8 cellular contexts compared by ENCODE assay signal in genomic region chr20:3798405-3798768, GRCh38. TPM values are rescaled to one million over a fixed set of nuclear protein-coding genes. Genes with fewer than 3 reads are reported as not detected.
DNase-seq lines count a peak whose midpoint lies in the region; ATAC-seq and TF ChIP-seq lines count a peak whose summit lies in the region.

No MANE protein-coding gene starts in this region.

- H3F3A ChIP-seq in Loucy (ENCODE audit: low read depth): no peaks in the 10 kb centered on the region

- H3K4me3 Mint-ChIP-seq in naive thymus-derived CD8-positive, alpha-beta T cell: peak overlapping the region; percentile 95 to 100 (median 98)

- peaks cover 29 to 68% (median 67%) of the 10 kb centered on the region in 4 donors for H3K4me1 Mint-ChIP-seq in naive thymus-derived CD8-positive, alpha-beta T cell

- intact Hi-C loops in dorsolateral prefrontal cortex (cut with DNase I) (no loop called here), sciatic nerve (cut with DNase I) (no loop called here)

- H2AFZ ChIP-seq in Loucy (ENCODE audit: low read length): no peak overlapping the region

- H4K20me1 ChIP-seq in Loucy (ENCODE audit: insufficient read depth, low read length, poor library complexity, severe bottlenecking): peaks cover 31% of the 10 kb centered on the region

- peak overlapping the region; percentile 94 to 99 (median 97) for H3K27ac Mint-ChIP-seq in naive thymus-derived CD8-positive, alpha-beta T cell

- H3K27me3 ChIP-seq in BE2C (no peaks in the 10 kb centered on the region), Loucy (ENCODE audit: insufficient read depth, low read length, poor library complexity, severe bottlenecking) (no peaks in the 10 kb centered on the region), dorsolateral prefrontal cortex (no peaks in the 10 kb centered on the region)

- DNase-seq in BE2C (no peak), dorsolateral prefrontal cortex (peak in 2 of 10 donors; percentile 42 to 57), erythroblast (lab: John Stamatoyannopoulos, UW) (no peak), RPMI8226 (no peak), sciatic nerve (ENCODE audit: low spot score) (no peak)
- DNase-seq in naive thymus-derived CD8-positive, alpha-beta T cell: no peak

- no peaks in the 10 kb centered on the region for H3K9me3 Mint-ChIP-seq in naive thymus-derived CD8-positive, alpha-beta T cell

- TF ChIP-seq POLR2A in erythroblast (IDR thresholded peaks at IDR 0.05; ENCODE audit: low read length): no peak

- peaks cover 59% of the 10 kb centered on the region for H3K79me2 ChIP-seq in Loucy (ENCODE audit: insufficient read depth, low read length)

- ATAC-seq in naive thymus-derived CD8-positive, alpha-beta T cell: no peak
- ATAC-seq in esophagus mucosa: no peak
- no peak for ATAC-seq in sciatic nerve

- H3K9ac ChIP-seq in Loucy (ENCODE audit: low read depth, low read length, poor library complexity, severe bottlenecking): peak overlapping the region; percentile 91

- peak overlapping the region in 49 of 59 donors; percentile 2 to 100 (median 80) for H3K27ac ChIP-seq in dorsolateral prefrontal cortex

- H3K4me3 ChIP-seq in BE2C (ENCODE audit: low read depth, low read length) (peak overlapping the region; percentile 7), Loucy (ENCODE audit: low read length, poor library complexity, severe bottlenecking) (peak overlapping the region; percentile 98), dorsolateral prefrontal cortex (peak overlapping the region in 10 of 59 donors; percentile 6 to 82 (median 18))

- H3K9me3 ChIP-seq in BE2C (no peaks in the 10 kb centered on the region), Loucy (ENCODE audit: insufficient read depth, low read depth, low read length) (no peaks in the 10 kb centered on the region)

- H3K4me1 ChIP-seq in BE2C: peaks cover 37% of the 10 kb centered on the region
- H3K4me1 ChIP-seq in Loucy (ENCODE audit: insufficient read depth, low read length, poor library complexity, severe bottlenecking): peaks cover 45% of the 10 kb centered on the region

- H3K36me3 Mint-ChIP-seq in naive thymus-derived CD8-positive, alpha-beta T cell: peaks cover 9 to 55% (median 39%) of the 10 kb centered on the region in 3 donors

- H3K36me3 ChIP-seq in BE2C (peaks cover 48% of the 10 kb centered on the region), Loucy (ENCODE audit: insufficient read depth, low read length) (peaks cover 34% of the 10 kb centered on the region; the same call in 1 of the 2 replicates)

- no peaks in the 10 kb centered on the region for H3K9me2 ChIP-seq in Loucy (replicated peaks; ENCODE audit: low read depth, low read length)

- peak overlapping the region; percentile 88 for H3K4me2 ChIP-seq in Loucy (ENCODE audit: low read depth, low read length, poor library complexity, severe bottlenecking)

- no peaks in the 10 kb centered on the region for H3K27me3 Mint-ChIP-seq in naive thymus-derived CD8-positive, alpha-beta T cell

- POLR2A ChIA-PET in naive thymus-derived CD8-positive, alpha-beta T cell (lab: Charles Lee): interaction anchor here (0.6 to 4.0 kb wide), 5 partner anchors 12 to 72 kb away, joined by 3 to 34 read pairs (median 5); partner anchors contain the start of genes ADISSP and CENPB

- no peak for TF ChIP-seq CTCF in BE2C (IDR thresholded peaks at IDR 0.05; ENCODE audit: low read depth, low read length)
- TF ChIP-seq CTCF in Loucy (conservative IDR thresholded peaks at IDR 0.05; ENCODE audit: low read length): no peak
- TF ChIP-seq CTCF in dorsolateral prefrontal cortex (IDR thresholded peaks at IDR 0.05 in 54 of 56, conservative IDR thresholded peaks at IDR 0.05 in 2 of 56; ENCODE audit: low read depth in 1 of 56, partially characterized antibody in 56 of 56): no peak

RNA-seq across cellular contexts. Expression of gene CDC25B, which starts 2.3 kb away (rescaled TPM):
- 87.2 TPM for polyA plus RNA-seq in BE2C (2012; ENCODE audit: insufficient read depth, insufficient read length, low read depth)
- total RNA-seq in dorsolateral prefrontal cortex: 10 to 100 TPM; 30.5 to 72.6 (median 46.2) TPM
- total RNA-seq in naive thymus-derived CD8-positive, alpha-beta T cell: 100 to 1,000 TPM; 320 to 336 TPM
- polyA plus RNA-seq in naive thymus-derived CD8-positive, alpha-beta T cell: 10 to 100 TPM; 38.1 to 49.7 (median 42.0) TPM
- total RNA-seq in esophagus mucosa: 42.5 TPM
- total RNA-seq in sciatic nerve: 55.2 TPM

RNA-seq across cellular contexts. Expression of gene CENPB, which starts 11.8 kb away (rescaled TPM):
- polyA plus RNA-seq in BE2C (2012; ENCODE audit: insufficient read depth, insufficient read length, low read depth): 181 TPM
- total RNA-seq in dorsolateral prefrontal cortex (100 to 1,000 TPM in 20 of 120 experiments, 10 to 100 TPM in 100; 53.5 to 178 (median 74.0) TPM), esophagus mucosa (50.8 TPM), sciatic nerve (71.0 TPM)
- total RNA-seq in naive thymus-derived CD8-positive, alpha-beta T cell: 10 to 100 TPM; 45.8 to 48.6 TPM
- 1 to 10 TPM; 1.0 to 1.7 (median 1.4) TPM for polyA plus RNA-seq in naive thymus-derived CD8-positive, alpha-beta T cell

RNA-seq across cellular contexts. Expression of gene SPEF1, which starts 17.1 kb away (rescaled TPM):
- polyA plus RNA-seq in BE2C (2012; ENCODE audit: insufficient read depth, insufficient read length, low read depth): 0.65 TPM
- total RNA-seq in dorsolateral prefrontal cortex (10 to 100 TPM in 3 of 120 experiments, 1 to 10 TPM in 117; 2.0 to 11.0 (median 5.3) TPM), esophagus mucosa (not detected), sciatic nerve (not detected)
- total RNA-seq in naive thymus-derived CD8-positive, alpha-beta T cell: under 1 TPM in 1 of 2 experiments, not detected in 1; 0.33 TPM
- not detected for polyA plus RNA-seq in naive thymus-derived CD8-positive, alpha-beta T cell

RNA-seq across cellular contexts. Expression of gene AP5S1, which starts 22.0 kb away (rescaled TPM):
- 27.3 TPM for polyA plus RNA-seq in BE2C (2012; ENCODE audit: insufficient read depth, insufficient read length, low read depth)
- 10 to 100 TPM in 119 of 120 experiments, 1 to 10 TPM in 1; 9.8 to 22.0 (median 15.9) TPM for total RNA-seq in dorsolateral prefrontal cortex
- total RNA-seq in naive thymus-derived CD8-positive, alpha-beta T cell: 10 to 100 TPM; 12.6 to 14.5 TPM
- 10 to 100 TPM; 10.1 to 21.8 (median 19.3) TPM for polyA plus RNA-seq in naive thymus-derived CD8-positive, alpha-beta T cell
- total RNA-seq in esophagus mucosa: 10.7 TPM
- total RNA-seq in sciatic nerve: 8.4 TPM

RNA-seq across cellular contexts. Expression of gene ADISSP, which starts 30.8 kb away (rescaled TPM):
- 151 TPM for polyA plus RNA-seq in BE2C (2012; ENCODE audit: insufficient read depth, insufficient read length, low read depth)
- total RNA-seq in dorsolateral prefrontal cortex: 10 to 100 TPM; 19.0 to 45.5 (median 31.1) TPM
- total RNA-seq in naive thymus-derived CD8-positive, alpha-beta T cell: 10 to 100 TPM; 19.5 to 19.6 TPM
- 10 to 100 TPM; 17.6 to 32.4 (median 22.2) TPM for polyA plus RNA-seq in naive thymus-derived CD8-positive, alpha-beta T cell
- total RNA-seq in esophagus mucosa: 29.1 TPM
- 25.7 TPM for total RNA-seq in sciatic nerve
